In the genomic region with DNA sequence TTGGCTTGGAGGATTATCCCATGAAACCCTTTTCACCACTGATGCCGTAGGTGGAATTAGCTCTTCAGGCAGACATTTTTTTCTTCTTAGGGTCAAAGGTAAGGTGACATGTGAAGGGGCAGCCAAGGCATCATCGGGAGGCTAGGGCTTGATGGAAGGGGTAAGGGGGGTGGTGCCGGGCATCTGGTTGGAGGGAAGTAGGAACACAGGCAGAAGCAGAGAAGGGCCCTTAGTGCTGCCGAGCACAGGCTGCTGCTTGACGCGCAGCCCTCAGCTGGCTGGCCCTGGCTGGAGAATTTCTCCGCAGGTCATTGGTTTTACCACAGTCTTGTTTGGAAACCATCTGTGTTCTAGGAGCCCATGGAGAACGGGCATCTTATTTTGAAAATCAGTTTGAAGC, we compare ENCODE assay signal across 1 cellular context.
TF ChIP-seq lines count a peak whose summit lies in the region.

No MANE protein-coding gene starts in this region.

TF ChIP-seq in HCT116, 20 proteins besides CTCF, POLR2A, EP300 and RAD21 (continued from another document):
- no peak for TF ChIP-seq MAX (IDR thresholded peaks at IDR 0.05)
- no peak for TF ChIP-seq EZH2phosphoT487 (IDR thresholded peaks at IDR 0.05; ENCODE audit: borderline replicate concordance)
- no peak for TF ChIP-seq ATF3 (IDR thresholded peaks at IDR 0.05)
- TF ChIP-seq POLR2AphosphoS5 (IDR thresholded peaks at IDR 0.05; ENCODE audit: low read depth, low read length): no peak
- no peak for TF ChIP-seq FOSL1 (IDR thresholded peaks at IDR 0.05; ENCODE audit: low read depth)
- TF ChIP-seq EGR1 (IDR thresholded peaks at IDR 0.05; ENCODE audit: low read depth): no peak
- TF ChIP-seq SRF (IDR thresholded peaks at IDR 0.05; ENCODE audit: low read depth): no peak
- TF ChIP-seq YY1 (IDR thresholded peaks at IDR 0.05; ENCODE audit: extremely low read depth, insufficient replicate concordance, low read depth, low read length): no peak
